In the genomic region with DNA sequence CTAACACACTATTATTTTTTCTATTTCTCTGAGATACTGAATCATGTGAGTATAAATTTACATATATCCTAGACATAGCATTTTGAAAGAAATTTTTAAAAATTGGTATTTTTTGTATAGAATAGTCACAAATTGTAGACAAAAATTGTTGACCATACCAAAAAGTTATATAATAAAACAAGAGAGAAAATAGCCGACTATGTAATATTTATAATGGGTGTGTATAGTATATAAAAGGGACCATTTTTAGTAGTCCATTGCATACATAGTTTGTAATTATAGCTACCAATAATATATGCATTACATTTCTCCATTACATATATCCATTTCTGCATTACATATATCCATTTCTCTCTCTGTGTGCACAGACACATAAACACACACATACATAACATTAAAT, we compare ENCODE assay signal across 35 cellular contexts.
"Had no signal": no experiment of that assay in that cellular context is flagged by ENCODE, and none has a peak within 500 bp of the region (broad histone marks: within the 10 kb centered on the region; RNA-seq: fewer than 3 reads in every experiment).

No MANE protein-coding gene starts in this region.

- H3K36me3 ChIP-seq: MG63 had no signal

- H3K27me3 ChIP-seq: MG63 had no signal

- H3K4me3 ChIP-seq: MG63 had no signal

- DNase-seq: Kasumi-1, MG63, MM.1S, MV-4-11, NCI-H1048, NCI-H1092, NCI-H1092 treated with DMSO at 0.1 percent for 48 hours, NCI-H1105, NCI-H1105 treated with DMSO at 0.1 percent for 48 hours, NCI-H1417, NCI-H1417 treated with DMSO at 0.1 percent for 48 hours, NCI-H1436, NCI-H1436 treated with DMSO at 0.1 percent for 48 hours, NCI-H146, NCI-H1694, NCI-H1694 treated with DMSO at 0.1 percent for 48 hours, NCI-H187, NCI-H187 treated with DMSO at 0.1 percent for 48 hours, NCI-H1930, NCI-H2029, NCI-H2029 treated with DMSO at 0.1 percent for 48 hours, NCI-H2081, NCI-H2081 treated with DMSO at 0.1 percent for 48 hours, NCI-H2107, NCI-H2171, NCI-H2171 treated with DMSO at 0.1 percent for 48 hours, NCI-H2227 treated with DMSO at 0.1 percent for 48 hours, NCI-H226, NCI-H345, NCI-H446, NCI-H446 treated with DMSO at 0.1 percent for 48 hours, NCI-H510A, NCI-H510A treated with DMSO at 0.1 percent for 48 hours, NCI-H524, NCI-H524 treated with DMSO at 0.1 percent for 48 hours had no signal

- H3K9me3 ChIP-seq: MG63 had no signal
